8 cellular contexts compared by ENCODE assay signal in the genomic region with DNA sequence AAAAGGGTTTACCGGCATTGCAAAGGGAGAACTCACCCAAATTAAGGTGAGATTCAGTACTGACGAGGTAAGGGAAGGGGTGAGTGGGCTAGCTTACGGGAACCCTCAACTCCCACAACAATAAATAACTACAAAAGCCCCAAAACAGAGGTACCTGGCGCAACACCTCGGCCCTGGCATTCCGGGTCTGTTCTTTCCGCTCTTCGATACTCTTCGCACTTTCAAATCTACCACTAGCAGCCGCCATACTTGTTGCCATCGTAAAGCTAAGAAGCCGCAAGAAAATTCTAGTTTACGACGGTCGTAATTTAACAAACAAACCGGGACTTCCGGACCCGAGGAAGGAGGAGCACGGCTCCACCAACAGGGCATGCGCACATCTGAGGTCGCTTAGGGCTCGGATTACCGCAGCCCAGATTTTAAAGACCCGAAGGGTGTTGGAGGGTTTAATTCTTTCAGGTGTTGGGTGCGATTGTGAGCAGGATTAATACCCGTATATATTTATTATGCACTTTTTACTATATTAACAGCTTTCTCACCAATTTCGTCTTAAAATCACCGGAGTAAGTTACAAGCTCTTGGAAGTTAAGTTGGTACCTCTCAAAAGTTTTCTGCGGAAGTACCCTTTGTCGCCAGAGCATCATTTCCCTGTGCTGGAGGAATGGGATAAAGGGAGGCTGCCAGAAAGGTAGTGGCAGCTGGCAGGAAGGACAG. TPM values are rescaled to one million over a fixed set of nuclear protein-coding genes. Genes with fewer than 3 reads are reported as not detected.
DNase-seq lines count a peak whose midpoint lies in the region; ATAC-seq, FAIRE-seq and TF ChIP-seq lines count a peak whose summit lies in the region.

CWF19L2 (minus strand) TSS at position 268 of the 714 bp plus-strand sequence; CDS start at position 259, 9 bp downstream.

- H4K20me1 ChIP-seq in OCI-LY7 (ENCODE audit: insufficient read depth, low read length): no peaks in the 10 kb centered on the region

- POLR2A ChIA-PET in OCI-LY7 (lab: Charles Lee): interaction anchor here (0.6 to 3.4 kb wide), 11 partner anchors 10 to 774 kb away, joined by 3 to 20 read pairs (median 5); partner anchors contain the start of gene ALKBH8

- peak within 1 kb of the TSS; percentile 77 for H3K27ac ChIP-seq in OCI-LY7 (ENCODE audit: low read depth, low read length, poor library complexity, severe bottlenecking)

- peaks cover 28% of the 10 kb centered on the region for H3K36me3 ChIP-seq in OCI-LY7 (ENCODE audit: insufficient read depth, low read length)

- intact Hi-C loops in OCI-LY7 (cut with micrococcal nuclease; ENCODE audit: unreplicated experiment): loop anchor here (5.0 to 10.0 kb wide), 3 partner anchors 110 to 1383 kb away; partner anchors contain the start of genes AASDHPPT, ALKBH8, KBTBD3 and SLC35F2

- H3K4me3 ChIP-seq in OCI-LY7 (ENCODE audit: low read depth, low read length, poor library complexity, severe bottlenecking) (peak within 1 kb of the TSS; percentile 92), epithelial cell of esophagus (ENCODE audit: low read length) (peak within 1 kb of the TSS; percentile 94), mononuclear cell (ENCODE audit: low read length) (peak within 1 kb of the TSS; percentile 83)

- no peaks in the 10 kb centered on the region for H3K9me2 ChIP-seq in OCI-LY7 (ENCODE audit: insufficient read depth, low read length)

- FAIRE-seq in D721Med (lab: Jason Lieb, UNC): peak; percentile 95

- H3K79me2 ChIP-seq in OCI-LY7 (ENCODE audit: insufficient read depth, low read depth, low read length): peaks cover 29% of the 10 kb centered on the region

- DNase-seq in D721Med (ENCODE audit: insufficient read length, low spot score) (peak; percentile 31), HuH-7.5 (ENCODE audit: low spot score) (peak; percentile 43), OCI-LY7 (ENCODE audit: low spot score) (peak; percentile 98), activated T-cell treated with anti-CD3 and anti-CD28 coated beads for 1 hour (ENCODE audit: low read depth) (peak; percentile 81), epithelial cell of esophagus (ENCODE audit: low read depth) (peak; percentile 95)
- peak; percentile 54 to 83 for DNase-seq in stimulated activated CD8-positive, alpha-beta memory T cell treated with anti-CD3 and anti-CD28 coated beads, Interleukin-4, amount 100 ng/mL, for 1 hour (ENCODE audit: low read depth in 2 of 2, low spot score in 1 of 2)

- H3K4me1 ChIP-seq in OCI-LY7 (ENCODE audit: insufficient read depth, low read length, poor library complexity, severe bottlenecking): peaks cover 16% of the 10 kb centered on the region
- H3K4me1 ChIP-seq in mononuclear cell (ENCODE audit: insufficient read depth, low read length): peaks cover 8% of the 10 kb centered on the region

- peaks cover 6% of the 10 kb centered on the region for H3K27me3 ChIP-seq in mononuclear cell (ENCODE audit: insufficient read depth, low read length)

- TF ChIP-seq CTCF in D721Med (IDR thresholded peaks at IDR 0.05; ENCODE audit: insufficient read depth, missing control alignments) (no peak), OCI-LY7 (conservative IDR thresholded peaks at IDR 0.05; ENCODE audit: low read length) (0 out of 2 replicates have a peak, but pooled peaks have one; percentile 11), epithelial cell of esophagus (IDR thresholded peaks at IDR 0.05; ENCODE audit: insufficient read depth, low read depth, low read length, missing control alignments) (no peak)

- peak within 1 kb of the TSS; percentile 90 for H3K4me2 ChIP-seq in OCI-LY7 (ENCODE audit: low read length)

- BruUV-seq in OCI-LY7 (replicated peaks; lab: Mats Ljungman, UMichigan): TSS peak; percentile 99

- peak within 1 kb of the TSS; percentile 95 for H2AFZ ChIP-seq in OCI-LY7 (ENCODE audit: low read length)

- ATAC-seq in GM21526 (IDR thresholded peaks at IDR 0.05; ENCODE audit: low FRiP score, unreplicated experiment): peak; percentile 97

- CTCF ChIA-PET in OCI-LY7 (lab: Charles Lee; ENCODE audit: unreplicated experiment): no interaction called here

- H3K9me3 ChIP-seq in OCI-LY7 (ENCODE audit: low read length) (no peaks in the 10 kb centered on the region), mononuclear cell (ENCODE audit: low read depth, low read length) (no peaks in the 10 kb centered on the region)

RNA-seq across cellular contexts. Expression of gene CWF19L2, which starts in this region (rescaled TPM):
- 13.4 and 20.6 TPM in 2 replicates for total RNA-seq in OCI-LY7 (2014; rRNA removed; shearing (Covaris generic))
- total RNA-seq in OCI-LY7 (2022): 19.6 and 21.4 TPM in 2 replicates
- total RNA-seq in mononuclear cell: 34.6 TPM

Comparison
In these comparisons a context has a peak if more than half of its experiments do, and no peak if none do; other contexts are left out.
1. Peak in every context shown above with its lines: DNase-seq, ATAC-seq, H3K4me3 ChIP-seq and H3K27ac ChIP-seq.
2. DNase-seq: peak in every context shown above with its lines; median percentile 98 in OCI-LY7; 95 in epithelial cell of esophagus; 81 in activated T-cell treated with anti-CD3 and anti-CD28 coated beads for 1 hour; 68 in stimulated activated CD8-positive, alpha-beta memory T cell treated with anti-CD3 and anti-CD28 coated beads, Interleukin-4, amount 100 ng/mL, for 1 hour; 43 in HuH-7.5; 31 in D721Med.